8 cellular contexts compared by ENCODE assay signal in the genomic region with DNA sequence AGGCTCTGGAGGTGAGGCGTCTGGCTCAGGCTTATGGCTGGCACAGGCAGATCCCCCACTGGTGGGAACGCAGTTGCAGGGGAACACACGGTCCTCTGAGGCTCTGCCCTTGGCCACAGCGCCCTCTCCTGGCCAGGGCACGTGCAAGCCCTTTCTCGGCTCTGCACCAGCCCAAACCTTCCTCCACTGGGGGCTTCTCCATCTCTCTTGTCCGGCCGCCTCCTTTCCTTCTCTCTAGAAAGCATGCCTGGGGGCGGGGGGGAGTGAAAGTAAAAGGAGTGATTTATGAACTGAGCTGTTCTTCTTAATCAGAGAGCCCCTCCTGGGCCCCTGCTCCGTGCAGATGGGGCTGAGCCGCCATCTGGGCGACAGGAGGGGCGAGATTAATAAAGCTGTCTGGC. TPM values are rescaled to one million over a fixed set of nuclear protein-coding genes. Genes with fewer than 3 reads are reported as not detected.
DNase-seq lines count a peak whose midpoint lies in the region; ATAC-seq and TF ChIP-seq lines count a peak whose summit lies in the region.

No MANE protein-coding gene starts in this region.

- no peak overlapping the region for H2AFZ ChIP-seq in KMS-11 (ENCODE audit: low read depth)

- DNase-seq in GM12864 (ENCODE audit: low read depth) (no peak), SK-N-DZ (ENCODE audit: low spot score) (peak; percentile 85), cardiac muscle cell (ENCODE audit: low read depth in 1 of 2, low spot score in 1 of 2) (peak; percentile 80 to 89), retina (peak; percentile 90), GF-D8 (lab: John Stamatoyannopoulos, UW) (no peak)
- peak; percentile 54 for DNase-seq in activated naive CD4-positive, alpha-beta T cell treated with anti-CD3 and anti-CD28 coated beads, Interleukin-2, amount 50 U/mL, for 16 hours

- no peak overlapping the region for H3K27ac ChIP-seq in KMS-11
- no peak overlapping the region for H3K27ac ChIP-seq in cardiac muscle cell

- no peaks in the 10 kb centered on the region for H4K20me1 ChIP-seq in KMS-11 (ENCODE audit: insufficient read depth)

- H3K27me3 ChIP-seq in KMS-11 (ENCODE audit: insufficient read depth, low read depth) (no peaks in the 10 kb centered on the region), cardiac muscle cell (no peaks in the 10 kb centered on the region)

- no peaks in the 10 kb centered on the region for H3K9me3 ChIP-seq in cardiac muscle cell (ENCODE audit: low read depth)

- H3K4me2 ChIP-seq in KMS-11 = no peak overlapping the region

- H3K79me2 ChIP-seq in KMS-11 (ENCODE audit: insufficient read depth, low read depth) = no peaks in the 10 kb centered on the region

- no peaks in the 10 kb centered on the region for H3K4me1 ChIP-seq in KMS-11 (ENCODE audit: low read depth, poor library complexity, severe bottlenecking)
- H3K4me1 ChIP-seq in cardiac muscle cell (ENCODE audit: low read depth) = no peaks in the 10 kb centered on the region

- no peak overlapping the region for H3K9ac ChIP-seq in KMS-11

- peak; percentile 90 for TF ChIP-seq CTCF in GM12864 (IDR thresholded peaks at IDR 0.05; ENCODE audit: low read depth, low read length, missing control alignments)
- peak; percentile 87 for TF ChIP-seq CTCF in KMS-11 (conservative IDR thresholded peaks at IDR 0.05; ENCODE audit: low read depth, low read length)
- peak; percentile 93 for TF ChIP-seq CTCF in cardiac muscle cell (IDR thresholded peaks at IDR 0.05; ENCODE audit: low read depth, low read length)

- no peak for ATAC-seq in HG02678 (IDR thresholded peaks at IDR 0.05; ENCODE audit: unreplicated experiment)

- no peak overlapping the region for H3K4me3 ChIP-seq in GM12864 (ENCODE audit: low read depth, low read length)
- H3K4me3 ChIP-seq in KMS-11 (IDR thresholded peaks at IDR 0.05; ENCODE audit: insufficient read depth, low read depth, low read length) = no peak overlapping the region
- H3K4me3 ChIP-seq in cardiac muscle cell = no peak overlapping the region

- H3K36me3 ChIP-seq in KMS-11 (ENCODE audit: insufficient read depth) = no peaks in the 10 kb centered on the region
- H3K36me3 ChIP-seq in cardiac muscle cell = no peaks in the 10 kb centered on the region

RNA-seq across cellular contexts. Expression of a gene that starts 56.5 kb away (rescaled TPM):
- 16.0 and 23.6 TPM in 2 replicates for polyA plus RNA-seq in SK-N-DZ (2014; cell fraction: cytosol; rRNA removed)
- 26.8 and 36.3 TPM in 2 replicates for polyA plus RNA-seq in SK-N-DZ (2014; cell fraction: nucleus; rRNA removed)
- total RNA-seq in cardiac muscle cell = 138 and 155 TPM in 2 replicates
- 112 and 132 TPM in 2 replicates for polyA plus RNA-seq in cardiac muscle cell

Comparison
In these comparisons a context has a peak if more than half of its experiments do, and no peak if none do; other contexts are left out.
1. DNase-seq: peak in SK-N-DZ (single experiment), activated naive CD4-positive, alpha-beta T cell treated with anti-CD3 and anti-CD28 coated beads, Interleukin-2, amount 50 U/mL, for 16 hours (single experiment), cardiac muscle cell (2 of 2) and retina (single experiment); none in GM12864 (single experiment) and GF-D8 (single experiment).
2. Peak in every context shown above with its lines, with median percentiles within 50 percentile points of each other: CTCF ChIP-seq.